In genomic region chr19:55503447-55504251, GRCh38 we compare ENCODE assay signal across 8 cellular contexts. TPM values are rescaled to one million over a fixed set of nuclear protein-coding genes. Genes with fewer than 3 reads are reported as not detected.
DNase-seq lines count a peak whose midpoint lies in the region; ATAC-seq and TF ChIP-seq lines count a peak whose summit lies in the region.

No MANE protein-coding gene starts in this region.

- in situ Hi-C loops in transverse colon (cut with MboI; ENCODE audit: low pct_ligation_motif_present in 1 of 4, low pct_unique_long_range_greater_than_20kb in 1 of 4, low sequenced_read_pairs in 3 of 4), result loop anchor here in 2 of 4 donors (10.0 kb wide), 1 partner anchor 359 kb away; the partner anchor contains the start of gene TNNT1 (in 2 of the 2)

- H3K4me3 ChIP-seq in transverse colon, result peak overlapping the region in 2 of 4 donors; percentile 34 to 51

- H3K27ac Mint-ChIP-seq in activated naive CD8-positive, alpha-beta T cell, result peak overlapping the region; percentile 82

- peaks cover 0 to 10% (median 5%) of the 10 kb centered on the region in 4 donors for H3K4me1 ChIP-seq in transverse colon

- TF ChIP-seq EP300 in transverse colon (IDR thresholded peaks at IDR 0.05; ENCODE audit: low read depth), result no peak

- peak; percentile 87 for ATAC-seq in HG02588 (IDR thresholded peaks at IDR 0.05; ENCODE audit: unreplicated experiment)
- peak; percentile 99 for ATAC-seq in Right ventricle myocardium superior (ENCODE audit: poor library complexity)

- no peaks in the 10 kb centered on the region for H3K9me3 ChIP-seq in transverse colon

- H3K27me3 Mint-ChIP-seq in activated naive CD8-positive, alpha-beta T cell, result no peaks in the 10 kb centered on the region

- no peaks in the 10 kb centered on the region for H3K27me3 ChIP-seq in transverse colon

- H3K27ac ChIP-seq in transverse colon, result peak overlapping the region; percentile 74 to 82 (median 76)

- no peak for TF ChIP-seq POLR2A in transverse colon (IDR thresholded peaks at IDR 0.05)

- H3K36me3 Mint-ChIP-seq in activated naive CD8-positive, alpha-beta T cell, result no peaks in the 10 kb centered on the region

- WGBS in transverse colon (ENCODE audit: low coverage in 1 of 2), 2 donors, result 15 to 26% methylated on average over 4 to 68 of the region's 68 CpGs

- H3K9me3 Mint-ChIP-seq in activated naive CD8-positive, alpha-beta T cell (ENCODE audit: low read depth), result no peaks in the 10 kb centered on the region

- H3K36me3 ChIP-seq in transverse colon, result no peaks in the 10 kb centered on the region

- H3K4me1 Mint-ChIP-seq in activated naive CD8-positive, alpha-beta T cell (ENCODE audit: low read depth), result peaks cover 15% of the 10 kb centered on the region

- peak; percentile 99 for TF ChIP-seq CTCF in GM10266 (IDR thresholded peaks at IDR 0.05; ENCODE audit: control insufficient read depth, insufficient read depth, low read depth, missing control alignments)
- TF ChIP-seq CTCF in transverse colon (IDR thresholded peaks at IDR 0.05), result peak; percentile 97 to 99 (median 99)

- DNase-seq in GM10266 (ENCODE audit: extremely low spot score) (peak; percentile 98), NCI-H1048 (lab: John Stamatoyannopoulos, UW) (peak; percentile 88), SKM-1 treated with dmso at 0.1 percent for 144 hours (lab: John Stamatoyannopoulos, UW; ENCODE audit: unreplicated experiment) (peak; percentile 66), Right ventricle myocardium superior (peak; percentile 97), pons (ENCODE audit: low spot score) (peak; percentile 96), transverse colon (peak; percentile 92)

- H3K4me3 Mint-ChIP-seq in activated naive CD8-positive, alpha-beta T cell, result peak overlapping the region; percentile 84

- intact Hi-C loops in Right ventricle myocardium superior (cut with DNase I), result loop anchor here (5.0 to 10.0 kb wide), 2 partner anchors 36 to 359 kb away; partner anchors contain the start of gene TNNT1
- intact Hi-C loops in transverse colon (cut with DNase I; ENCODE audit: low total_unique reads), result loop anchor here (2.0 to 10.0 kb wide), 2 partner anchors 37 to 359 kb away; partner anchors contain the start of gene TNNT1

RNA-seq across cellular contexts. Expression of gene SSC5D, which starts 15.4 kb away (rescaled TPM):
- total RNA-seq in Right ventricle myocardium superior (2.6 TPM), transverse colon (10 to 100 TPM in 2 of 4 donors, 1 to 10 TPM in 2; 3.4 to 41.2 (median 11.1) TPM)

RNA-seq across cellular contexts. Expression of gene NAT14, which starts 18.7 kb away (rescaled TPM):
- total RNA-seq in Right ventricle myocardium superior (2.9 TPM), transverse colon (1 to 10 TPM in 2 of 4 donors, not detected in 2; 2.1 to 2.7 TPM)

RNA-seq across cellular contexts. Expression of gene ZNF628, which starts 27.2 kb away (rescaled TPM):
- total RNA-seq in Right ventricle myocardium superior (4.7 TPM), transverse colon (1 to 10 TPM; 5.9 to 7.6 (median 6.4) TPM)

RNA-seq across cellular contexts. Expression of gene SBK2, which starts 33.3 kb away (rescaled TPM):
- total RNA-seq in Right ventricle myocardium superior (15.6 TPM), transverse colon (not detected)

RNA-seq across cellular contexts. Expression of gene C19orf85, which starts 39.1 kb away (rescaled TPM):
- total RNA-seq in Right ventricle myocardium superior (not detected), transverse colon (not detected)
